22 cellular contexts compared by ENCODE assay signal in the genomic region with DNA sequence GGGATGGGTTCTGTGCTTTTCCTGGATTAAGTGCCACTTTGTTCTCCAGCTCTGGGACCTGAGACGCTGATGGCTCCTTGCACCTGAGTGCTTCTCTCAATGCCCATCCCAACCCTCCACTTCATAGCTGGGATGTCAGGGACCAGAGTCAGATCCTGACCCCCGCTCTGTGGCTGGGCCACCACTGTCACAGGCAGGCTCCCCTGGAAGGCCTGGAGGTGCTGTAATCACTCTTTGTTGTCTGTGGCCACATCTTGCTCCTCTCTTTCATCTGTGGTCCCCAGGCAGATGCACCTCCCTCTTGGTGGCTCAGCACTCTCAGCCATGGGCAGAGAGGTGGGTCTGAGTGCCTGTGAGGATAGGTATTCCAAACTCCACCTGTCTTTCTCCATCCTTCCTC.
DNase-seq lines count a peak whose midpoint lies in the region; FAIRE-seq and TF ChIP-seq lines count a peak whose summit lies in the region.
"Had no signal": no experiment of that assay in that cellular context is flagged by ENCODE, and none has a peak within 500 bp of the region (broad histone marks: within the 10 kb centered on the region; RNA-seq: fewer than 3 reads in every experiment).

No MANE protein-coding gene starts in this region.

- H3K9me3 Mint-ChIP-seq in activated naive CD4-positive, alpha-beta T cell treated with anti-CD3 and anti-CD28 coated beads for 36 hours, result no peaks in the 10 kb centered on the region
- H3K9me3 Mint-ChIP-seq in activated naive CD8-positive, alpha-beta T cell treated with anti-CD3 and anti-CD28 coated beads for 36 hours, result no peaks in the 10 kb centered on the region
- H3K9me3 Mint-ChIP-seq: CD4-positive, alpha-beta memory T cell; GM23338; H9 had no signal

- peak; percentile 36 for DNase-seq in activated effector memory CD4-positive, alpha-beta T cell treated with anti-CD3 and anti-CD28 coated beads, Interleukin-2, amount 50 U/mL, for 16 hours
- no peak for DNase-seq in activated effector memory CD4-positive, alpha-beta T cell treated with Interleukin-2 at 50 U/mL for 16 hours
- DNase-seq in kidney, result peak; percentile 29
- peak; percentile 23 for DNase-seq in spleen
- no peak for DNase-seq in urothelium cell line (ENCODE audit: low spot score)
- no peak for DNase-seq in activated naive CD4-positive, alpha-beta T cell treated with anti-CD3 and anti-CD28 coated beads for 36 hours
- no peak for DNase-seq in activated naive CD8-positive, alpha-beta T cell treated with anti-CD3 and anti-CD28 coated beads for 36 hours
- DNase-seq: 8988T; ACHN; AML-193; BE2C; CD4-positive, alpha-beta memory T cell; COR-L47; DMS153; DND-41; H9 had no signal

- H3K27ac ChIP-seq in kidney (ENCODE audit: low read depth in 2 of 2, low read length in 2 of 2) (no peak overlapping the region), spleen (no peak overlapping the region)
- H3K27ac ChIP-seq: A549; BLaER1 treated with 17β-estradiol and CSF1 and Interleukin-3, amounts not matched to agents 10 nM and 100 nM had no signal

- TF ChIP-seq POLR2A in spleen (IDR thresholded peaks at IDR 0.05), result no peak

- H3K4me3 ChIP-seq in kidney (ENCODE audit: low read length in 2 of 2) (no peak overlapping the region), spleen (no peak overlapping the region)
- H3K4me3 ChIP-seq: A549; BLaER1 treated with 17β-estradiol and CSF1 and Interleukin-3, amounts not matched to agents 10 nM and 100 nM; GM12878; GM23338 had no signal

- FAIRE-seq in kidney (lab: Jason Lieb, UNC), result no peak
- peak; percentile 48 for FAIRE-seq in urothelium cell line (lab: Jason Lieb, UNC)
- FAIRE-seq: A549, G401.6, GM12878, GM19239 had no signal

- no peak overlapping the region for H3K9ac ChIP-seq in kidney (ENCODE audit: low read length in 2 of 2)
- H3K9ac ChIP-seq: BLaER1 treated with 17β-estradiol and CSF1 and Interleukin-3, amounts not matched to agents 10 nM and 100 nM had no signal

- no peaks in the 10 kb centered on the region for H3K4me1 Mint-ChIP-seq in activated naive CD4-positive, alpha-beta T cell treated with anti-CD3 and anti-CD28 coated beads for 36 hours (ENCODE audit: low read depth)
- no peaks in the 10 kb centered on the region for H3K4me1 Mint-ChIP-seq in activated naive CD8-positive, alpha-beta T cell treated with anti-CD3 and anti-CD28 coated beads for 36 hours
- H3K4me1 Mint-ChIP-seq: CD4-positive, alpha-beta memory T cell; GM23338; H9 had no signal

- 83 to 94% (median 92%) methylated on average over 2 of the region's 2 CpGs for WGBS in spleen, 5 donors

- H3K9me3 ChIP-seq in kidney (ENCODE audit: control insufficient read depth in 1 of 2, low read length in 2 of 2) (no peaks in the 10 kb centered on the region), spleen (no peaks in the 10 kb centered on the region)
- H3K9me3 ChIP-seq: A549; BE2C; BLaER1 treated with 17β-estradiol and CSF1 and Interleukin-3, amounts not matched to agents 10 nM and 100 nM had no signal

- no peak overlapping the region for H3K4me3 Mint-ChIP-seq in activated naive CD4-positive, alpha-beta T cell treated with anti-CD3 and anti-CD28 coated beads for 36 hours
- no peak overlapping the region for H3K4me3 Mint-ChIP-seq in activated naive CD8-positive, alpha-beta T cell treated with anti-CD3 and anti-CD28 coated beads for 36 hours
- H3K4me3 Mint-ChIP-seq: CD4-positive, alpha-beta memory T cell; GM23338; H9 had no signal

- H3K4me1 ChIP-seq in kidney (ENCODE audit: control insufficient read depth in 1 of 2, insufficient read depth in 1 of 2, low read depth in 1 of 2, low read length in 2 of 2), result no peaks in the 10 kb centered on the region
- H3K4me1 ChIP-seq in spleen, result no peaks in the 10 kb centered on the region
- H3K4me1 ChIP-seq: BE2C; BLaER1 treated with 17β-estradiol and CSF1 and Interleukin-3, amounts not matched to agents 10 nM and 100 nM had no signal

- peaks cover 0 to 7% (median 0%) of the 10 kb centered on the region in 7 donors for H3K27me3 ChIP-seq in spleen (replicated peaks in 1 of 7)
- H3K27me3 ChIP-seq: BE2C; BLaER1 treated with 17β-estradiol and CSF1 and Interleukin-3, amounts not matched to agents 10 nM and 100 nM had no signal

- H3K36me3 Mint-ChIP-seq in activated naive CD4-positive, alpha-beta T cell treated with anti-CD3 and anti-CD28 coated beads for 36 hours (ENCODE audit: low read depth), result no peaks in the 10 kb centered on the region
- no peaks in the 10 kb centered on the region for H3K36me3 Mint-ChIP-seq in activated naive CD8-positive, alpha-beta T cell treated with anti-CD3 and anti-CD28 coated beads for 36 hours
- H3K36me3 Mint-ChIP-seq: CD4-positive, alpha-beta memory T cell had no signal

- TF ChIP-seq CTCF in kidney (IDR thresholded peaks at IDR 0.05; ENCODE audit: borderline replicate concordance, extremely low read depth, insufficient read depth) (no peak), spleen (IDR thresholded peaks at IDR 0.05 in 8 of 11, conservative IDR thresholded peaks at IDR 0.05 in 3 of 11) (no peak)

- CTCF ChIA-PET in activated naive CD4-positive, alpha-beta T cell treated with anti-CD3 and anti-CD28 coated beads for 36 hours (lab: Charles Lee), result no interaction called here

- no peak overlapping the region for H3K27ac Mint-ChIP-seq in activated naive CD4-positive, alpha-beta T cell treated with anti-CD3 and anti-CD28 coated beads for 36 hours
- no peak overlapping the region for H3K27ac Mint-ChIP-seq in activated naive CD8-positive, alpha-beta T cell treated with anti-CD3 and anti-CD28 coated beads for 36 hours
- H3K27ac Mint-ChIP-seq: CD4-positive, alpha-beta memory T cell; GM23338 had no signal

- H3K36me3 ChIP-seq in kidney (ENCODE audit: control insufficient read depth in 1 of 2, insufficient read depth in 2 of 2, low read length in 2 of 2), result no peaks in the 10 kb centered on the region
- H3K36me3 ChIP-seq in spleen, result no peaks in the 10 kb centered on the region
- H3K36me3 ChIP-seq: BE2C; BLaER1 treated with 17β-estradiol and CSF1 and Interleukin-3, amounts not matched to agents 10 nM and 100 nM had no signal

- intact Hi-C loops in kidney (cut with DNase I) (no loop called here), spleen (cut with DNase I; ENCODE audit: low total_unique reads) (no loop called here)
- intact Hi-C loops in activated naive CD4-positive, alpha-beta T cell treated with anti-CD3 and anti-CD28 coated beads for 36 hours (cut with micrococcal nuclease), result no loop called here

- H3K27me3 Mint-ChIP-seq in activated naive CD4-positive, alpha-beta T cell treated with anti-CD3 and anti-CD28 coated beads for 36 hours (ENCODE audit: low read depth), result no peaks in the 10 kb centered on the region
- H3K27me3 Mint-ChIP-seq in activated naive CD8-positive, alpha-beta T cell treated with anti-CD3 and anti-CD28 coated beads for 36 hours, result no peaks in the 10 kb centered on the region

Comparison
In these comparisons a context has a peak if more than half of its experiments do, and no peak if none do; other contexts are left out.
1. DNase-seq: peak in activated effector memory CD4-positive, alpha-beta T cell treated with anti-CD3 and anti-CD28 coated beads, Interleukin-2, amount 50 U/mL, for 16 hours (single experiment), kidney (single experiment) and spleen (single experiment); none in activated effector memory CD4-positive, alpha-beta T cell treated with Interleukin-2 at 50 U/mL for 16 hours (single experiment), urothelium cell line (single experiment), activated naive CD4-positive, alpha-beta T cell treated with anti-CD3 and anti-CD28 coated beads for 36 hours (single experiment) and activated naive CD8-positive, alpha-beta T cell treated with anti-CD3 and anti-CD28 coated beads for 36 hours (single experiment).